ENCODE assay signal across 1 cellular context in genomic region chr4:8268901-8269534, GRCh38.
TF ChIP-seq lines count a peak whose summit lies in the region.

No MANE protein-coding gene starts in this region.

TF ChIP-seq in GM23338, 12 proteins besides CTCF, POLR2A, EP300 and RAD21:
- TF ChIP-seq ZNF462 (CRISPR knock-in tag; IDR thresholded peaks at IDR 0.05): no peak
- TF ChIP-seq EZH2 (IDR thresholded peaks at IDR 0.05; ENCODE audit: low read depth, unreplicated experiment): no peak
- no peak for TF ChIP-seq EZH2phosphoT487 (IDR thresholded peaks at IDR 0.05; ENCODE audit: unreplicated experiment)
- no peak for TF ChIP-seq ZNF331 (CRISPR knock-in tag; IDR thresholded peaks at IDR 0.05; ENCODE audit: low read depth)
- TF ChIP-seq NANOG (IDR thresholded peaks at IDR 0.05; ENCODE audit: borderline replicate concordance): no peak
- TF ChIP-seq CREB1 (CRISPR knock-in tag; IDR thresholded peaks at IDR 0.05; ENCODE audit: low read depth): no peak
